ENCODE assay signal across 9 cellular contexts in genomic region chr5:139104577-139105271, GRCh38.
DNase-seq lines count a peak whose midpoint lies in the region; ATAC-seq and TF ChIP-seq lines count a peak whose summit lies in the region.
"Had no signal": no experiment of that assay in that cellular context is flagged by ENCODE, and none has a peak within 500 bp of the region (broad histone marks: within the 10 kb centered on the region; RNA-seq: fewer than 3 reads in every experiment).

No MANE protein-coding gene starts in this region.

- H3K4me2 ChIP-seq in mammary epithelial cell (ENCODE audit: insufficient read depth, low read depth, low read length) = peak overlapping the region; percentile 50

- H4K20me1 ChIP-seq in mammary epithelial cell (ENCODE audit: insufficient read depth, low read length) = no peaks in the 10 kb centered on the region

- H3K27ac ChIP-seq in mammary epithelial cell (ENCODE audit: insufficient read depth, low read depth, low read length) = no peak overlapping the region
- H3K27ac ChIP-seq in layer of hippocampus (ENCODE audit: low read depth, low read length) = peak overlapping the region; percentile 71
- peak overlapping the region; percentile 83 for H3K27ac ChIP-seq in subcutaneous abdominal adipose tissue (ENCODE audit: low read depth, low read length)

- dilution Hi-C loops in mammary epithelial cell (cut with HindIII; ENCODE audit: low sequenced_read_pairs) = no loop called here

- H3K9me3 ChIP-seq in mammary epithelial cell (replicated peaks; ENCODE audit: insufficient read depth, low read length) (no peaks in the 10 kb centered on the region), subcutaneous abdominal adipose tissue (ENCODE audit: control insufficient read depth in 5 of 5, low read length in 5 of 5) (no peaks in the 10 kb centered on the region)

- no peak for TF ChIP-seq CTCF in mammary epithelial cell (conservative IDR thresholded peaks at IDR 0.05 in 1 of 2, IDR thresholded peaks at IDR 0.05 in 1 of 2; ENCODE audit: extremely low read depth in 1 of 2, insufficient read depth in 1 of 2, low read depth in 1 of 2, low read length in 2 of 2)

- no peaks in the 10 kb centered on the region for H3K79me2 ChIP-seq in mammary epithelial cell (ENCODE audit: insufficient read depth, low read length)

- no peak overlapping the region for H3K4me3 ChIP-seq in mammary epithelial cell (replicated peaks in 1 of 3; ENCODE audit: insufficient read depth in 1 of 3, low read depth in 2 of 3, low read length in 3 of 3)
- peak overlapping the region in 2 of 5 donors; percentile 13 to 30 for H3K4me3 ChIP-seq in subcutaneous abdominal adipose tissue (ENCODE audit: low read depth in 1 of 5, low read length in 5 of 5)

- intact Hi-C loops in mammary epithelial cell (cut with micrococcal nuclease) = no loop called here

- no peaks in the 10 kb centered on the region for H3K36me3 ChIP-seq in mammary epithelial cell (ENCODE audit: insufficient read depth, low read length)
- H3K36me3 ChIP-seq in subcutaneous abdominal adipose tissue (ENCODE audit: control insufficient read depth in 5 of 5, insufficient read depth in 5 of 5, low read length in 5 of 5) = peaks cover 0 to 9% (median 5%) of the 10 kb centered on the region in 5 donors

- H3K9ac ChIP-seq in mammary epithelial cell (ENCODE audit: insufficient read depth, low read length) (no peak overlapping the region), subcutaneous abdominal adipose tissue (ENCODE audit: low read length in 5 of 5) (peak overlapping the region in 3 of 5 donors; percentile 42 to 79 (median 60))

- CTCF ChIA-PET in mammary epithelial cell (lab: Charles Lee; ENCODE audit: low non-redundant PET) = no interaction called here

- in situ Hi-C loops in mammary epithelial cell (cut with MboI; ENCODE audit: low sequenced_read_pairs in 2 of 2) = no loop called here

- H3K27me3 ChIP-seq in mammary epithelial cell (ENCODE audit: insufficient read depth, low read length) (no peaks in the 10 kb centered on the region), layer of hippocampus (ENCODE audit: control insufficient read depth, insufficient read depth, low read length) (no peaks in the 10 kb centered on the region), subcutaneous abdominal adipose tissue (ENCODE audit: control insufficient read depth in 5 of 5, insufficient read depth in 4 of 5, low read length in 5 of 5) (no peaks in the 10 kb centered on the region)

- WGBS in mammary epithelial cell (ENCODE audit: low coverage, missing lambda C conversion rate) = 8% methylated on average over 6 of the region's 10 CpGs

- H2AFZ ChIP-seq in mammary epithelial cell (ENCODE audit: low read depth, low read length) = peak overlapping the region; percentile 85

- no TSS peak for BruUV-seq in mammary epithelial cell (replicated peaks; lab: Mats Ljungman, UMichigan)

- H3K4me1 ChIP-seq in mammary epithelial cell (ENCODE audit: insufficient read depth, low read length) (peaks cover 30% of the 10 kb centered on the region), subcutaneous abdominal adipose tissue (ENCODE audit: control insufficient read depth in 5 of 5, insufficient read depth in 5 of 5, low read length in 5 of 5) (peaks cover 5 to 29% (median 22%) of the 10 kb centered on the region in 5 donors)

- DNase-seq in HT1080 (ENCODE audit: low read depth) (peak; percentile 13), mammary epithelial cell (peak; percentile 81), MV-4-11 (lab: John Stamatoyannopoulos, UW) (no peak), DMS114 treated with DMSO at 0.1 percent for 48 hours (lab: John Stamatoyannopoulos, UW; ENCODE audit: unreplicated experiment) (no peak)
- DNase-seq in effector CD8-positive, alpha-beta T cell (lab: John Stamatoyannopoulos, UW) = no peak
- DNase-seq: activated CD4-positive, alpha-beta T cell treated with anti-CD3 and anti-CD28 coated beads, Interleukin-2, amount 50 U/mL, for 48 hours had no signal

- ATAC-seq in GM19452 (IDR thresholded peaks at IDR 0.05; ENCODE audit: unreplicated experiment) = no peak

Comparison
In these comparisons a context has a peak if more than half of its experiments do, and no peak if none do; other contexts are left out.
1. DNase-seq: peak in HT1080 (single experiment) and mammary epithelial cell (single experiment); none in MV-4-11 (single experiment), DMS114 treated with DMSO at 0.1 percent for 48 hours (single experiment) and effector CD8-positive, alpha-beta T cell (single experiment).